Comparison of ENCODE assay signal across 15 cellular contexts in genomic region chr15:100722551-100723322, GRCh38.
DNase-seq lines count a peak whose midpoint lies in the region; ATAC-seq, FAIRE-seq and TF ChIP-seq lines count a peak whose summit lies in the region.
"Had no signal": no experiment of that assay in that cellular context is flagged by ENCODE, and none has a peak within 500 bp of the region (broad histone marks: within the 10 kb centered on the region; RNA-seq: fewer than 3 reads in every experiment).

No MANE protein-coding gene starts in this region.

- H3K79me1 ChIP-seq in trophoblast cell (ENCODE audit: low read length), result no peaks in the 10 kb centered on the region

- ATAC-seq in HG02970 (IDR thresholded peaks at IDR 0.05; ENCODE audit: low FRiP score, unreplicated experiment) (no peak), HG02870 (IDR thresholded peaks at IDR 0.05; ENCODE audit: unreplicated experiment) (no peak)
- ATAC-seq: GM12878, T-helper 17 cell had no signal

- no peak for TF ChIP-seq CTCF in epithelial cell of esophagus (IDR thresholded peaks at IDR 0.05; ENCODE audit: insufficient read depth, low read depth, low read length, missing control alignments)

- no peak overlapping the region for H3K14ac ChIP-seq in trophoblast cell (ENCODE audit: low read length)

- no peaks in the 10 kb centered on the region for H3K36me3 ChIP-seq in trophoblast cell (ENCODE audit: control insufficient read depth in 1 of 2, insufficient read depth in 2 of 2, low read length in 2 of 2)

- H3K4me3 Mint-ChIP-seq in activated naive CD4-positive, alpha-beta T cell treated with anti-CD3 and anti-CD28 coated beads, Interleukin-2, amount 10 ng/mL, durations not matched to agents 7 days and 5 days, result no peak overlapping the region
- H3K4me3 Mint-ChIP-seq in activated naive CD4-positive, alpha-beta T cell treated with anti-CD3 and anti-CD28 coated beads for 36 hours, result no peak overlapping the region
- H3K4me3 Mint-ChIP-seq: T-helper 17 cell had no signal

- no CpG with 5 or more reads among the region's 3 CpGs for WGBS in trophoblast cell (ENCODE audit: extremely low coverage, insufficient coverage, insufficient read length)

- no peak overlapping the region for H3K4me2 ChIP-seq in trophoblast cell (ENCODE audit: low read length)

- no peaks in the 10 kb centered on the region for H3K79me2 ChIP-seq in trophoblast cell (ENCODE audit: control insufficient read depth, insufficient read depth, low read length, poor library complexity)

- DNase-seq in activated naive CD4-positive, alpha-beta T cell treated with anti-CD3 and anti-CD28 coated beads, Interleukin-2, amount 10 ng/mL, durations not matched to agents 7 days and 5 days, result no peak
- no peak for DNase-seq in activated naive CD4-positive, alpha-beta T cell treated with anti-CD3 and anti-CD28 coated beads for 36 hours
- DNase-seq in epithelial cell of esophagus (ENCODE audit: low read depth) (peak; percentile 26), trophoblast cell (peak; percentile 40 to 67), urothelium cell line (ENCODE audit: low spot score) (peak; percentile 1), HEK293T (ENCODE audit: extremely low spot score) (no peak)
- DNase-seq: activated CD4-positive, alpha-beta T cell treated with anti-CD3 and anti-CD28 coated beads, Interleukin-2, amount 50 U/mL, for 1 hour; activated effector memory CD4-positive, alpha-beta T cell treated with Interleukin-2 at 50 U/mL for 16 hours; DND-41; MM.1S; right cardiac atrium; T-helper 17 cell had no signal

- no peak overlapping the region for H2AFZ ChIP-seq in trophoblast cell (ENCODE audit: insufficient read depth, low read length, poor library complexity)

- no peak for FAIRE-seq in urothelium cell line (lab: Jason Lieb, UNC)
- FAIRE-seq: GM12878 had no signal

- H2AK5ac ChIP-seq in trophoblast cell (ENCODE audit: low read length), result no peak overlapping the region

- CTCF ChIA-PET in activated naive CD4-positive, alpha-beta T cell treated with anti-CD3 and anti-CD28 coated beads, Interleukin-2, amount 10 ng/mL, durations not matched to agents 7 days and 5 days (lab: Charles Lee), result no interaction called here
- CTCF ChIA-PET in activated naive CD4-positive, alpha-beta T cell treated with anti-CD3 and anti-CD28 coated beads for 36 hours (lab: Charles Lee), result interaction anchor here (0.6 to 0.9 kb wide), 2 partner anchors 54 to 374 kb away, joined by 3 read pairs; no protein-coding TSS in a partner anchor
- CTCF ChIA-PET in HEK293T (lab: Yijun Ruan, JAX), result interaction anchor here (0.7 kb wide), 1 partner anchor 123 kb away, joined by 4 read pairs; no protein-coding TSS in a partner anchor

- H2BK120ac ChIP-seq in trophoblast cell (ENCODE audit: insufficient read depth, low read length, poor library complexity), result no peak overlapping the region

- peaks cover 1% of the 10 kb centered on the region for H3K9me3 ChIP-seq in trophoblast cell (ENCODE audit: insufficient read depth, low read depth, low read length)

- H4K12ac ChIP-seq in trophoblast cell (ENCODE audit: low read depth, low read length), result no peak overlapping the region

- no peak overlapping the region for H3K23ac ChIP-seq in trophoblast cell (ENCODE audit: low read length)

- no peak overlapping the region for H2BK5ac ChIP-seq in trophoblast cell (ENCODE audit: low read depth, low read length, poor library complexity)

- H3K4me1 Mint-ChIP-seq in activated naive CD4-positive, alpha-beta T cell treated with anti-CD3 and anti-CD28 coated beads, Interleukin-2, amount 10 ng/mL, durations not matched to agents 7 days and 5 days, result no peaks in the 10 kb centered on the region
- H3K4me1 Mint-ChIP-seq in activated naive CD4-positive, alpha-beta T cell treated with anti-CD3 and anti-CD28 coated beads for 36 hours (ENCODE audit: low read depth), result no peaks in the 10 kb centered on the region

- no peak overlapping the region for H2BK12ac ChIP-seq in trophoblast cell (ENCODE audit: low read length)

- H3K27ac Mint-ChIP-seq in activated naive CD4-positive, alpha-beta T cell treated with anti-CD3 and anti-CD28 coated beads, Interleukin-2, amount 10 ng/mL, durations not matched to agents 7 days and 5 days, result peak overlapping the region; percentile 37
- H3K27ac Mint-ChIP-seq in activated naive CD4-positive, alpha-beta T cell treated with anti-CD3 and anti-CD28 coated beads for 36 hours, result no peak overlapping the region
- H3K27ac Mint-ChIP-seq: T-helper 17 cell had no signal

- H4K8ac ChIP-seq in trophoblast cell (ENCODE audit: low read depth, low read length), result no peak overlapping the region

- no peaks in the 10 kb centered on the region for H3K27me3 ChIP-seq in trophoblast cell (ENCODE audit: insufficient read depth, low read length)

- POLR2A ChIA-PET in HEK293T (lab: Yijun Ruan, JAX), result no interaction called here

- no peak overlapping the region for H3K9ac ChIP-seq in trophoblast cell (ENCODE audit: low read length)

- no peak overlapping the region for H3K27ac ChIP-seq in trophoblast cell (ENCODE audit: low read depth, low read length)

- H3K27me3 Mint-ChIP-seq in activated naive CD4-positive, alpha-beta T cell treated with anti-CD3 and anti-CD28 coated beads, Interleukin-2, amount 10 ng/mL, durations not matched to agents 7 days and 5 days, result peaks cover 4% of the 10 kb centered on the region
- peaks cover 4% of the 10 kb centered on the region for H3K27me3 Mint-ChIP-seq in activated naive CD4-positive, alpha-beta T cell treated with anti-CD3 and anti-CD28 coated beads for 36 hours (ENCODE audit: low read depth)

- peaks cover 4 to 9% of the 10 kb centered on the region in 2 experiments for H3K4me1 ChIP-seq in trophoblast cell (ENCODE audit: control insufficient read depth in 1 of 2, insufficient read depth in 2 of 2, low read length in 2 of 2)

- no peak overlapping the region for H4K91ac ChIP-seq in trophoblast cell (ENCODE audit: low read depth, low read length)

- H3K4ac ChIP-seq in trophoblast cell (ENCODE audit: low read depth, low read length), result no peak overlapping the region

- no peak overlapping the region for H3K18ac ChIP-seq in trophoblast cell (ENCODE audit: low read length)

- H3K36me3 Mint-ChIP-seq in activated naive CD4-positive, alpha-beta T cell treated with anti-CD3 and anti-CD28 coated beads, Interleukin-2, amount 10 ng/mL, durations not matched to agents 7 days and 5 days, result no peaks in the 10 kb centered on the region
- no peaks in the 10 kb centered on the region for H3K36me3 Mint-ChIP-seq in activated naive CD4-positive, alpha-beta T cell treated with anti-CD3 and anti-CD28 coated beads for 36 hours (ENCODE audit: low read depth)

- intact Hi-C loops in activated naive CD4-positive, alpha-beta T cell treated with anti-CD3 and anti-CD28 coated beads for 36 hours (cut with micrococcal nuclease), result no loop called here

- H3K4me3 ChIP-seq in epithelial cell of esophagus (ENCODE audit: low read length) (no peak overlapping the region), trophoblast cell (ENCODE audit: low read depth, low read length) (no peak overlapping the region)
- H3K4me3 ChIP-seq: GM12878 had no signal

- no peaks in the 10 kb centered on the region for H3K9me3 Mint-ChIP-seq in activated naive CD4-positive, alpha-beta T cell treated with anti-CD3 and anti-CD28 coated beads, Interleukin-2, amount 10 ng/mL, durations not matched to agents 7 days and 5 days
- H3K9me3 Mint-ChIP-seq in activated naive CD4-positive, alpha-beta T cell treated with anti-CD3 and anti-CD28 coated beads for 36 hours, result no peaks in the 10 kb centered on the region

TF ChIP-seq in HEK293T, 16 proteins besides CTCF, POLR2A, EP300 and RAD21:
- TF ChIP-seq FOXK2 (IDR thresholded peaks at IDR 0.05) (no peak), SP1 (IDR thresholded peaks at IDR 0.05) (no peak), ELF4 (IDR thresholded peaks at IDR 0.05) (no peak), ZNF384 (IDR thresholded peaks at IDR 0.05) (no peak), L3MBTL2 (conservative IDR thresholded peaks at IDR 0.05) (no peak), TARDBP (IDR thresholded peaks at IDR 0.05) (no peak), FOXM1 (IDR thresholded peaks at IDR 0.05; ENCODE audit: borderline replicate concordance) (no peak), NFRKB (IDR thresholded peaks at IDR 0.05) (no peak), CTBP1 (IDR thresholded peaks at IDR 0.05; ENCODE audit: borderline replicate concordance) (no peak), ARNT (IDR thresholded peaks at IDR 0.05) (no peak), LEF1 (IDR thresholded peaks at IDR 0.05; ENCODE audit: borderline replicate concordance) (no peak), FOXA1 (IDR thresholded peaks at IDR 0.05) (no peak), BHLHE40 (IDR thresholded peaks at IDR 0.05; ENCODE audit: borderline replicate concordance) (no peak), SUZ12 (IDR thresholded peaks at IDR 0.05) (no peak), HDGF (IDR thresholded peaks at IDR 0.05; ENCODE audit: borderline replicate concordance) (no peak)
- TF ChIP-seq, protein P1, sequence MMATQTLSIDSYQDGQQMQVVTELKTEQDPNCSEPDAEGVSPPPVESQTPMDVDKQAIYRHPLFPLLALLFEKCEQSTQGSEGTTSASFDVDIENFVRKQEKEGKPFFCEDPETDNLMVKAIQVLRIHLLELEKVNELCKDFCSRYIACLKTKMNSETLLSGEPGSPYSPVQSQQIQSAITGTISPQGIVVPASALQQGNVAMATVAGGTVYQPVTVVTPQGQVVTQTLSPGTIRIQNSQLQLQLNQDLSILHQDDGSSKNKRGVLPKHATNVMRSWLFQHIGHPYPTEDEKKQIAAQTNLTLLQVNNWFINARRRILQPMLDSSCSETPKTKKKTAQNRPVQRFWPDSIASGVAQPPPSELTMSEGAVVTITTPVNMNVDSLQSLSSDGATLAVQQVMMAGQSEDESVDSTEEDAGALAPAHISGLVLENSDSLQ (IDR thresholded peaks at IDR 0.05), result no peak

Comparison
In these comparisons a context has a peak if more than half of its experiments do, and no peak if none do; other contexts are left out.
1. DNase-seq: peak in epithelial cell of esophagus (single experiment), trophoblast cell (2 of 2) and urothelium cell line (single experiment); none in activated naive CD4-positive, alpha-beta T cell treated with anti-CD3 and anti-CD28 coated beads, Interleukin-2, amount 10 ng/mL, durations not matched to agents 7 days and 5 days (single experiment), activated naive CD4-positive, alpha-beta T cell treated with anti-CD3 and anti-CD28 coated beads for 36 hours (single experiment) and HEK293T (single experiment).